Comparison of ENCODE assay signal across 8 cellular contexts in the genomic region with DNA sequence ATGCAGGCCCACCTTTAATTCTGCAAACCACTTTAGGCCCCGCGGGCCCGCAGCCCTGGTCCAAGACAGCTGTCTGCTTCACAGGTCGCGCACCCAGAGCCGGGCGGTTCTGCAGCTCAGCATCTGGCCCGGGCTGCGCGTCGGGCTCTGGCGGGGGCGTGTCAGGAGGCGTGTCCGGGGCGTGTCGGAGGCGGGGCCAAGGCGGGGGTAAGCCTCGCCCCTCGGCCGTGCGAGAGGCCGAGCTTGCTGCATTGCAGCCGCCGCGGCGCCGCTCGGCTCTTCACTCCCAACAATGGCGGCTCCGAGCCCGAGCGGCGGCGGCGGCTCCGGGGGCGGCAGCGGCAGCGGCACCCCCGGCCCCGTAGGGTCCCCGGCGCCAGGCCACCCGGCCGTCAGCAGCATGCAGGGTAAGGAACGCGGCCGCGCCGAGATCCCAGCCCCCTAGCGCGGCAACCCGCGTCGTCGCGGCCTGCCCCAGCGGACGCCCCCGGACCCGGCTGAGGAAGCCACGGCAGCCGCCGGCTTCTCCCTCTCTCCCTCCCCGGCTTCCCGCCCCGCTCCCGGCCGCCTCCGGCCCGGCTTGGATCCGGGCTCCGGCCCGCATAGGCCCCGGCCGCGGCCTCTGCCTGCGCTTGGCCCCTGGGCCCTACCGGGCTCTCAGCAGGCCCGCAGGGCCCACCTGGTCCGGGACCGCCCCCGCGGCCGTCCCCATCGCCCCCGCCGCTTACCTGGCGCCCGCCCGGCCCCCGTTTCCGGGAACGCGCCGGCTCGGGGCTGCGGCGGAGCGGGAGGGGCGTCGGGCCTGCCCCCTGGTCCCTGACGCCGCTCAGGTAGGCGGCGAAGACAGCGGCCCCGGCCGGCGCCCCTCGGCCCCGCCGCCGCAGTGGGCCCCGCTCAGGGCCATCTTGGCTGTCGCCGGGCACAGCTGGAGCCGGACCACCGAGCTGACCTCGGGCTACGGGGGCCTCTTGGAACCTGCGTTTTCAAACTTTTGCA. TPM values are rescaled to one million over a fixed set of nuclear protein-coding genes. Genes with fewer than 3 reads are reported as not detected.
A peak's percentile ranks its signal among the peaks of the same experiment; 100 is the strongest.
DNase-seq lines count a peak whose midpoint lies in the region; ATAC-seq lines count a peak whose summit lies in the region.

A gene (plus strand): TSS at position 283 of the 996 bp plus-strand sequence. CDS start 10 bp downstream, at position 293.

- peaks cover 14 to 32% (median 15%) of the 10 kb centered on the region in 3 donors for H3K4me1 Mint-ChIP-seq in IgD-negative memory B cell
- H3K4me1 Mint-ChIP-seq in activated T-helper 17 cell treated with anti-CD3 and anti-CD28 coated beads, Interleukin-2, amount 50 U/mL, for 72 hours: peaks cover 9% of the 10 kb centered on the region
- H3K4me1 Mint-ChIP-seq in natural killer cell treated with Interleukin-12 subunit alpha and Interleukin-12 subunit beta and Interleukin-15 and Interleukin-18, amount 100 ng/mL, for 72 hours (ENCODE audit: low read depth in 2 of 2): peaks cover 28 to 37% of the 10 kb centered on the region in 2 donors

- DNase-seq in DMS53 (lab: John Stamatoyannopoulos, UW): peak; percentile 72
- DNase-seq in RPMI7951 (ENCODE audit: low read depth): peak; percentile 80
- peak; percentile 78 for DNase-seq in fibroblast of peridontal ligament (ENCODE audit: extremely low read depth)
- DNase-seq in natural killer cell treated with Interleukin-12 subunit alpha and Interleukin-12 subunit beta and Interleukin-15 and Interleukin-18, amount 100 ng/mL, for 72 hours (ENCODE audit: low spot score): peak; percentile 92
- DNase-seq in stimulated activated naive CD4-positive, alpha-beta T cell treated with Interleukin-2 at 50 U/mL for 16 hours (lab: John Stamatoyannopoulos, UW): peak; percentile 88

- H3K4me3 Mint-ChIP-seq in IgD-negative memory B cell: peak within 1 kb of the TSS; percentile 78 to 92 (median 90)
- H3K4me3 Mint-ChIP-seq in activated T-helper 17 cell treated with anti-CD3 and anti-CD28 coated beads, Interleukin-2, amount 50 U/mL, for 72 hours: peak within 1 kb of the TSS; percentile 77
- peak within 1 kb of the TSS; percentile 79 for H3K4me3 Mint-ChIP-seq in natural killer cell treated with Interleukin-12 subunit alpha and Interleukin-12 subunit beta and Interleukin-15 and Interleukin-18, amount 100 ng/mL, for 72 hours

- no peaks in the 10 kb centered on the region for H3K27me3 Mint-ChIP-seq in IgD-negative memory B cell
- H3K27me3 Mint-ChIP-seq in activated T-helper 17 cell treated with anti-CD3 and anti-CD28 coated beads, Interleukin-2, amount 50 U/mL, for 72 hours: no peaks in the 10 kb centered on the region
- H3K27me3 Mint-ChIP-seq in natural killer cell treated with Interleukin-12 subunit alpha and Interleukin-12 subunit beta and Interleukin-15 and Interleukin-18, amount 100 ng/mL, for 72 hours: peaks cover 2 to 6% of the 10 kb centered on the region in 2 donors

- peak within 1 kb of the TSS; percentile 61 to 89 (median 71) for H3K27ac Mint-ChIP-seq in IgD-negative memory B cell
- peak within 1 kb of the TSS; percentile 72 for H3K27ac Mint-ChIP-seq in activated T-helper 17 cell treated with anti-CD3 and anti-CD28 coated beads, Interleukin-2, amount 50 U/mL, for 72 hours
- H3K27ac Mint-ChIP-seq in natural killer cell treated with Interleukin-12 subunit alpha and Interleukin-12 subunit beta and Interleukin-15 and Interleukin-18, amount 100 ng/mL, for 72 hours: peak within 1 kb of the TSS; percentile 57 to 71

- H3K9me3 Mint-ChIP-seq in IgD-negative memory B cell: no peaks in the 10 kb centered on the region
- no peaks in the 10 kb centered on the region for H3K9me3 Mint-ChIP-seq in activated T-helper 17 cell treated with anti-CD3 and anti-CD28 coated beads, Interleukin-2, amount 50 U/mL, for 72 hours
- no peaks in the 10 kb centered on the region for H3K9me3 Mint-ChIP-seq in natural killer cell treated with Interleukin-12 subunit alpha and Interleukin-12 subunit beta and Interleukin-15 and Interleukin-18, amount 100 ng/mL, for 72 hours

- peaks cover under 1% of the 10 kb centered on the region for H3K36me3 Mint-ChIP-seq in IgD-negative memory B cell
- H3K36me3 Mint-ChIP-seq in activated T-helper 17 cell treated with anti-CD3 and anti-CD28 coated beads, Interleukin-2, amount 50 U/mL, for 72 hours (ENCODE audit: low read depth): no peaks in the 10 kb centered on the region
- H3K36me3 Mint-ChIP-seq in natural killer cell treated with Interleukin-12 subunit alpha and Interleukin-12 subunit beta and Interleukin-15 and Interleukin-18, amount 100 ng/mL, for 72 hours: no peaks in the 10 kb centered on the region

- ATAC-seq in GM21529 (IDR thresholded peaks at IDR 0.05; ENCODE audit: unreplicated experiment): peak; percentile 93
- peak; percentile 96 for ATAC-seq in activated T-helper 17 cell treated with anti-CD3 and anti-CD28 coated beads, Interleukin-2, amount 50 U/mL, for 72 hours (replicated peaks)
- ATAC-seq in natural killer cell treated with Interleukin-12 subunit alpha and Interleukin-12 subunit beta and Interleukin-15 and Interleukin-18, amount 100 ng/mL, for 72 hours: peak; percentile 98 to 99

RNA-seq across cellular contexts. Expression of the gene that starts here (rescaled TPM):
- 16.2 TPM for polyA plus RNA-seq in IgD-negative memory B cell
- 16.0 and 23.9 TPM in 2 replicates for total RNA-seq in RPMI7951 (2014; rRNA removed; shearing (Covaris generic))
- total RNA-seq in activated T-helper 17 cell treated with anti-CD3 and anti-CD28 coated beads, Interleukin-2, amount 50 U/mL, for 72 hours: 10 to 100 TPM; 22.1 to 22.7 TPM
- 10 to 100 TPM; 34.9 to 35.6 TPM for total RNA-seq in natural killer cell treated with Interleukin-12 subunit alpha and Interleukin-12 subunit beta and Interleukin-15 and Interleukin-18, amount 100 ng/mL, for 72 hours

Comparison
In these comparisons a context has a peak if more than half of its experiments do, and no peak if none do; other contexts are left out.
1. Peak in every context shown above with its lines: DNase-seq and ATAC-seq.